Comparison of ENCODE assay signal across 17 cellular contexts in the genomic region with DNA sequence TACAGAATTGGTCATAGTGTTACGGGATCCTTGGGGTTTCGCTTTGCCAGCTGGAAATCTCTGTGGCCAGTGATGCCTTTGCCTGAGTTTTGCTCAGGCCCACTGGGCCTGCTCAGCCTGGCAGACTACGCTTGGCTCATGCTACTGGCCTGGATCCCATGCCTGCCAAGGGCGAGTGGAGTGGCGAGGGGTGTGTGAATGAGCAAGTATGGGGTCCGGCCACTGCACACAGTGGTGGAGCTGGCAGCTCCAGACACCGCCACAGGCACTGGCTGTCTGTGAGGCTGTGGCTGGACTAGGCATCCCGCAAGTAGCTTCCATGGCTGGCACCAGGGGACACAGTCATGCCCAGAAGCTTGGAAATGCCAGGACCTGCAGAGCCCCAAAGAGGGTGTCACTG.
"Had no signal": no experiment of that assay in that cellular context is flagged by ENCODE, and none has a peak within 500 bp of the region (broad histone marks: within the 10 kb centered on the region; RNA-seq: fewer than 3 reads in every experiment).

No MANE protein-coding gene starts in this region.

- H3K4me1 ChIP-seq: prostate gland had no signal

- DNase-seq: activated CD4-positive, alpha-beta T cell treated with anti-CD3 and anti-CD28 coated beads, Interleukin-2, amount 10 ng/mL, durations not matched to agents 24 days and 14 days; activated CD4-positive, CD25-positive, alpha-beta regulatory T cell; activated CD8-positive, alpha-beta memory T cell treated with anti-CD3 and anti-CD28 coated beads, Interleukin-2, amount 50 U/mL, for 4 hours; activated CD8-positive, alpha-beta T cell treated with anti-CD3 and anti-CD28 coated beads, Interleukin-2, amount 10 ng/mL, durations not matched to agents 7 days and 5 days; activated gamma-delta T cell; activated T-cell treated with anti-CD3 and anti-CD28 coated beads, Interleukin-2, amount 50 U/mL, for 72 hours; naive thymus-derived CD8-positive, alpha-beta T cell; occipital lobe; right lobe of liver; stomach; testis had no signal

- H3K4me3 ChIP-seq: dorsolateral prefrontal cortex, gastroesophageal sphincter, prostate gland, right lobe of liver, stomach, testis had no signal

- H3K36me3 ChIP-seq: gastroesophageal sphincter, prostate gland, right lobe of liver, stomach had no signal

- FAIRE-seq: islet of Langerhans had no signal

- ATAC-seq: activated CD8-positive, alpha-beta T cell treated with anti-CD3 and anti-CD28 coated beads, Interleukin-2, amount 10 ng/mL, durations not matched to agents 7 days and 5 days; activated naive CD4-positive, alpha-beta T cell treated with anti-CD3 and anti-CD28 coated beads, Interleukin-2, amount 50 U/mL, for 72 hours; activated T-cell treated with anti-CD3 and anti-CD28 coated beads, Interleukin-2, amount 50 U/mL, for 72 hours; gastroesophageal sphincter; left lobe of liver; naive thymus-derived CD8-positive, alpha-beta T cell; right lobe of liver had no signal

- H3K27ac ChIP-seq: prostate gland, right lobe of liver, stomach, testis had no signal

- H3K27me3 ChIP-seq: dorsolateral prefrontal cortex, gastroesophageal sphincter, right lobe of liver, stomach, testis had no signal

- H3K9me3 ChIP-seq: gastroesophageal sphincter, prostate gland, right lobe of liver, stomach, testis had no signal
